Comparison of ENCODE assay signal across 8 cellular contexts in genomic region chr10:76487582-76487981, GRCh38.
"Had no signal": no experiment of that assay in that cellular context is flagged by ENCODE, and none has a peak within 500 bp of the region (broad histone marks: within the 10 kb centered on the region; RNA-seq: fewer than 3 reads in every experiment).

No MANE protein-coding gene starts in this region.

- FAIRE-seq: G401.6, GM12878, GM12891, GM12892, GM18507, GM19239 had no signal

- H3K4me3 ChIP-seq: GM12878 had no signal

- ATAC-seq: GM12878 had no signal

- DNase-seq: GDM1, GF-D8 had no signal
